In the genomic region with DNA sequence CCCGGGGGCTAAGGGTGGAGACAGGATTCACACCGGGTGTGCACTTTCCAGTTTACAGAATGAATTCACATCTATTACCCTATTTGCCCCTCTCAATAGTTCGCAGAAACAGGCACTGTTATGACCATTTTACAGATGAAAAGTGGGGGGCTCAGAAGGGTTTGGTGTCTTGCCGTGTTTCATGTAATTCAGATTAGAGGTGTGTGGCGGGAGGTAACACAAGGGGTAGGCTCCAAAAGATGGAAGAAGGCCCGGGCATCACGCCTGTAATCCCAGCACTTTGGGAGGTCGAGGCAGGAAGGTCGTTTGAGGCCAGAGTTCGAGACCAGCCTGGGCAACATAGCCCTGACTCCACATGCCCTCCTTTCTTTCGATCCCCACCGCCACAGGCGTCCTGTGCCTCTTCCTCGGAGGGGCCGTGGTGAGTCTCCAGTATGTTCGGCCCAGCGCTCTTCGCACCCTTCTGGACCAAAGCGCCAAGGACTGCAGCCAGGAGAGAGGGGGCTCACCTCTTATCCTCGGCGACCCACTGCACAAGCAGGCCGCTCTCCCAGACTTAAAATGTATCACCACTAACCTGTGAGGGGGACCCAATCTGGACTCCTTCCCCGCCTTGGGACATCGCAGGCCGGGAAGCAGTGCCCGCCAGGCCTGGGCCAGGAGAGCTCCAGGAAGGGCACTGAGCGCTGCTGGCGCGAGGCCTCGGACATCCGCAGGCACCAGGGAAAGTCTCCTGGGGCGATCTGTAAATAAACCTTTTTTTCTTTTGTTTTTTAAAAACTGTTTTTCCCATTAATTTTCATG, we compare ENCODE assay signal across 3 cellular contexts.
TF ChIP-seq lines count a peak whose summit lies in the region.

No MANE protein-coding gene starts in this region.

TF ChIP-seq in A549, 52 proteins besides CTCF, POLR2A, EP300 and RAD21:
- TF ChIP-seq HES2 (IDR thresholded peaks at IDR 0.05), result no peak
- TF ChIP-seq ZC3H11A (IDR thresholded peaks at IDR 0.05), result no peak
- no peak for TF ChIP-seq NPAS2 (CRISPR knock-in tag; IDR thresholded peaks at IDR 0.05; ENCODE audit: borderline replicate concordance)
- no peak for TF ChIP-seq HOXB13 (CRISPR knock-in tag; IDR thresholded peaks at IDR 0.05; ENCODE audit: low read depth)
- TF ChIP-seq RNF2 (IDR thresholded peaks at IDR 0.05; ENCODE audit: borderline replicate concordance, low read depth), result no peak

TF ChIP-seq in GM23338, 12 proteins besides CTCF, POLR2A, EP300 and RAD21:
- TF ChIP-seq CREB1 (CRISPR knock-in tag; IDR thresholded peaks at IDR 0.05; ENCODE audit: low read depth) (no peak), EZH2 (IDR thresholded peaks at IDR 0.05; ENCODE audit: low read depth, unreplicated experiment) (peak; percentile 93), EZH2phosphoT487 (IDR thresholded peaks at IDR 0.05; ENCODE audit: unreplicated experiment) (peak; percentile 90)

TF ChIP-seq in HEK293T, 16 proteins besides CTCF, POLR2A, EP300 and RAD21:
- TF ChIP-seq SP1 (IDR thresholded peaks at IDR 0.05), result no peak
- TF ChIP-seq FOXA1 (IDR thresholded peaks at IDR 0.05), result no peak
- TF ChIP-seq ZNF384 (IDR thresholded peaks at IDR 0.05), result no peak
- no peak for TF ChIP-seq L3MBTL2 (conservative IDR thresholded peaks at IDR 0.05)
- no peak for TF ChIP-seq BHLHE40 (IDR thresholded peaks at IDR 0.05; ENCODE audit: borderline replicate concordance)
- TF ChIP-seq ARNT (IDR thresholded peaks at IDR 0.05), result no peak
- TF ChIP-seq SUZ12 (IDR thresholded peaks at IDR 0.05), result no peak
- TF ChIP-seq, protein P1, sequence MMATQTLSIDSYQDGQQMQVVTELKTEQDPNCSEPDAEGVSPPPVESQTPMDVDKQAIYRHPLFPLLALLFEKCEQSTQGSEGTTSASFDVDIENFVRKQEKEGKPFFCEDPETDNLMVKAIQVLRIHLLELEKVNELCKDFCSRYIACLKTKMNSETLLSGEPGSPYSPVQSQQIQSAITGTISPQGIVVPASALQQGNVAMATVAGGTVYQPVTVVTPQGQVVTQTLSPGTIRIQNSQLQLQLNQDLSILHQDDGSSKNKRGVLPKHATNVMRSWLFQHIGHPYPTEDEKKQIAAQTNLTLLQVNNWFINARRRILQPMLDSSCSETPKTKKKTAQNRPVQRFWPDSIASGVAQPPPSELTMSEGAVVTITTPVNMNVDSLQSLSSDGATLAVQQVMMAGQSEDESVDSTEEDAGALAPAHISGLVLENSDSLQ (IDR thresholded peaks at IDR 0.05), result no peak
- no peak for TF ChIP-seq CTBP1 (IDR thresholded peaks at IDR 0.05; ENCODE audit: borderline replicate concordance)
- no peak for TF ChIP-seq FOXK2 (IDR thresholded peaks at IDR 0.05)
- TF ChIP-seq NFRKB (IDR thresholded peaks at IDR 0.05), result no peak
- no peak for TF ChIP-seq HDGF (IDR thresholded peaks at IDR 0.05; ENCODE audit: borderline replicate concordance)
- TF ChIP-seq FOXM1 (IDR thresholded peaks at IDR 0.05; ENCODE audit: borderline replicate concordance), result no peak
- no peak for TF ChIP-seq TARDBP (IDR thresholded peaks at IDR 0.05)
- no peak for TF ChIP-seq LEF1 (IDR thresholded peaks at IDR 0.05; ENCODE audit: borderline replicate concordance)
- TF ChIP-seq ELF4 (IDR thresholded peaks at IDR 0.05), result no peak
TF ChIP-seq in HEK293T: peak in this region for 0.
